22 cellular contexts compared by ENCODE assay signal in the genomic region with DNA sequence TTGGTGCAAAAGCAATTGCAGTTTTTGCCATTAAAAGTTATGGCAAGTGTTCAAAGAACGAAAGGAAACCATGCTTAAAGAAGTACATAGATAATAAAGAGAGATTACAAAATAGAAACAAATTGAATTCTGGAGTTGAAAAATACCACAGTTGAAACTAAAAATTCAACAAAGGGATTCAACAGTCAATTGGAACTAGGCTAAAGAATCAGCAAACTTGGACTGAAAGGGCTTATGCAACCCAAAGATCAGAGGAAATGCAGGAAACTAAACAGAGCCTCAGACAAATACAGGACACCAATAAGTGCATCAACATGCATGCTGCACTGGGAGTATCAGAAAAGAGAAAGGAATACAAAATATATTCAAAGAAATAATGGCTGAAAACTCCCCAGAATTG.
"Had no signal": no experiment of that assay in that cellular context is flagged by ENCODE, and none has a peak within 500 bp of the region (broad histone marks: within the 10 kb centered on the region; RNA-seq: fewer than 3 reads in every experiment).

No MANE protein-coding gene starts in this region.

- H3K27ac ChIP-seq: esophagus squamous epithelium, gastroesophageal sphincter, left lung, lower lobe of right lung, sigmoid colon, skin epidermis, testis, tibial nerve, upper lobe of right lung, vagina had no signal

- H3K4me1 ChIP-seq: esophagus squamous epithelium, gastroesophageal sphincter, lower lobe of right lung, sigmoid colon, testis, tibial nerve, upper lobe of right lung, vagina had no signal

- H3K36me3 ChIP-seq: upper lobe of right lung had no signal

- H3K27me3 Mint-ChIP-seq: stimulated activated naive B cell treated with anti-CD40 and anti-IgM and Interleukin-4, amounts not matched to agents 10 μg/mL and 1 μg/mL and 100 μg/mL, for 72 hours; stimulated activated naive CD8-positive, alpha-beta T cell treated with anti-CD3 and anti-CD28 coated beads, Interleukin-15, amount 100 ng/mL, for 72 hours had no signal

- H3K9me3 ChIP-seq: testis had no signal

- ATAC-seq: gastroesophageal sphincter; left lung; lower lobe of right lung; stimulated activated naive B cell treated with anti-CD40 and anti-IgM and Interleukin-4, amounts not matched to agents 10 μg/mL and 1 μg/mL and 100 μg/mL, for 72 hours; stimulated activated naive CD8-positive, alpha-beta T cell treated with anti-CD3 and anti-CD28 coated beads, Interleukin-15, amount 100 ng/mL, for 72 hours; upper lobe of right lung had no signal

- DNase-seq: dermis blood vessel endothelial cell; esophagus squamous epithelium; foreskin fibroblast; glutamatergic neuron; islet precursor cell; left lung; lower lobe of right lung; mesenchymal stem cell; midbrain; posterior cingulate gyrus; sigmoid colon; stimulated activated CD4-positive, alpha-beta T cell treated with anti-CD3 and anti-CD28 coated beads, Interleukin-2, amount 100 ng/mL, for 24 hours; stimulated activated CD4-positive, alpha-beta T cell treated with anti-CD3 and anti-CD28 coated beads, Interleukin-4, amount 100 ng/mL, for 4 hours; stimulated activated naive B cell treated with anti-CD40 and anti-IgM and Interleukin-4, amounts not matched to agents 10 μg/mL and 1 μg/mL and 100 μg/mL, for 72 hours; stimulated activated naive CD8-positive, alpha-beta T cell treated with anti-CD3 and anti-CD28 coated beads, Interleukin-15, amount 100 ng/mL, for 72 hours; testis; upper lobe of right lung had no signal

- H3K4me3 Mint-ChIP-seq: neural crest cell; stimulated activated naive B cell treated with anti-CD40 and anti-IgM and Interleukin-4, amounts not matched to agents 10 μg/mL and 1 μg/mL and 100 μg/mL, for 72 hours; stimulated activated naive CD8-positive, alpha-beta T cell treated with anti-CD3 and anti-CD28 coated beads, Interleukin-15, amount 100 ng/mL, for 72 hours had no signal

- H3K27me3 ChIP-seq: esophagus squamous epithelium, gastroesophageal sphincter, left lung, sigmoid colon, testis, tibial nerve, upper lobe of right lung, vagina had no signal

- H3K4me3 ChIP-seq: esophagus squamous epithelium, gastroesophageal sphincter, left lung, lower lobe of right lung, sigmoid colon, skin epidermis, testis, tibial nerve, upper lobe of right lung, vagina had no signal

- H3K27ac Mint-ChIP-seq: stimulated activated naive B cell treated with anti-CD40 and anti-IgM and Interleukin-4, amounts not matched to agents 10 μg/mL and 1 μg/mL and 100 μg/mL, for 72 hours had no signal
